In the genomic region with DNA sequence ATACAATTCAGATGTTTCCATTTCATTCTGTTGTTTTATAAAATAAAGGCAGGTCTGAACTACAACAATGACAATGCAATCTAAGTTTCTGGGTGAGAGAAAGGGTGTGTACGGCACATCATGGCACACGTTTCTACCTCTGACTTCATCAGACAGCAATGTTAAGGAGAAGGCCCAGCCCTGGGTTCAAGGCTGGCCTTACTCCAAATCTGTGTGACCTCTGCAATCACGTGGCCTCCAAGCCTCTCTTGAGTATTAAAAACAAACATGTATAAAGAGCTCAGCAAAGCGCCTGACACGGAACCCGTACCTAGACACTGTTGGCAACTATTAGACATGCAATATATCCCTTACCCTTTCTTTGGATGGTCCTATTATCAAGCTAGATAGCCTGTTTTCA, we compare ENCODE assay signal across 12 cellular contexts.
"Had no signal": no experiment of that assay in that cellular context is flagged by ENCODE, and none has a peak within 500 bp of the region (broad histone marks: within the 10 kb centered on the region; RNA-seq: fewer than 3 reads in every experiment).

No MANE protein-coding gene starts in this region.

- H3K4me3 ChIP-seq: adrenal gland, prostate gland, sigmoid colon, spleen, uterus had no signal

- H3K36me3 ChIP-seq: uterus had no signal

- H3K27ac Mint-ChIP-seq: activated naive CD4-positive, alpha-beta T cell treated with anti-CD3 and anti-CD28 coated beads for 36 hours; activated T-helper 2 cell treated with anti-CD3 and anti-CD28 coated beads, Interferon-gamma antibody, Interleukin-2, Interleukin-4, amounts not matched to agents 10 μg/mL and 5 μg/mL and 100 μg/mL, durations not matched to agents 14 hours and 24 hours and 36 hours; nephron progenitor cell had no signal

- H3K9me3 ChIP-seq: adrenal gland, prostate gland, sigmoid colon, spleen, uterus had no signal

- H3K4me1 Mint-ChIP-seq: nephron progenitor cell had no signal

- DNase-seq: activated naive CD4-positive, alpha-beta T cell treated with anti-CD3 and anti-CD28 coated beads for 36 hours; adrenal gland; central memory CD4-positive, alpha-beta T cell; effector CD8-positive, alpha-beta T cell; left colon; mesendoderm; nephron progenitor cell; sigmoid colon; spleen; uterus had no signal

- H3K9me3 Mint-ChIP-seq: activated naive CD4-positive, alpha-beta T cell treated with anti-CD3 and anti-CD28 coated beads for 36 hours; activated T-helper 2 cell treated with anti-CD3 and anti-CD28 coated beads, Interferon-gamma antibody, Interleukin-2, Interleukin-4, amounts not matched to agents 10 μg/mL and 5 μg/mL and 100 μg/mL, durations not matched to agents 14 hours and 24 hours and 36 hours; nephron progenitor cell had no signal

- H3K4me3 Mint-ChIP-seq: activated naive CD4-positive, alpha-beta T cell treated with anti-CD3 and anti-CD28 coated beads for 36 hours; nephron progenitor cell had no signal

- ATAC-seq: left colon had no signal

- H3K27ac ChIP-seq: sigmoid colon, uterus had no signal

- H3K4me1 ChIP-seq: adrenal gland, prostate gland, sigmoid colon, uterus had no signal

- H3K27me3 ChIP-seq: adrenal gland, sigmoid colon, spleen, uterus had no signal
